Comparison of ENCODE assay signal across 10 cellular contexts in genomic region chr16:2968368-2968737, GRCh38. TPM values are rescaled to one million over a fixed set of nuclear protein-coding genes. Genes with fewer than 3 reads are reported as not detected.
A peak's percentile ranks its signal among the peaks of the same experiment; 100 is the strongest.
DNase-seq lines count a peak whose midpoint lies in the region; ATAC-seq and TF ChIP-seq lines count a peak whose summit lies in the region.
"Had no signal": no experiment of that assay in that cellular context is flagged by ENCODE, and none has a peak within 500 bp of the region (broad histone marks: within the 10 kb centered on the region; RNA-seq: fewer than 3 reads in every experiment).

No MANE protein-coding gene starts in this region.

- peaks cover 67% of the 10 kb centered on the region for H3K4me1 ChIP-seq in OCI-LY1 (ENCODE audit: insufficient read depth, low read length, severe bottlenecking)
- peaks cover 32 to 83% (median 74%) of the 10 kb centered on the region in 6 donors for H3K4me1 ChIP-seq in spleen

- intact Hi-C loops in spleen (cut with DNase I; ENCODE audit: low total_unique reads) = no loop called here

- no peak for TF ChIP-seq POLR2A in spleen (IDR thresholded peaks at IDR 0.05)

- no peak overlapping the region for H2AFZ ChIP-seq in OCI-LY1 (ENCODE audit: low read length)

- peaks cover 28% of the 10 kb centered on the region; the same call in 1 of the 2 replicates for H3K36me3 ChIP-seq in OCI-LY1 (ENCODE audit: insufficient read depth, low read length)
- H3K36me3 ChIP-seq in spleen = peaks cover 0 to 21% (median 0%) of the 10 kb centered on the region in 6 donors

- no peak for TF ChIP-seq CTCF in OCI-LY1 (IDR thresholded peaks at IDR 0.05; ENCODE audit: low read length)
- no peak for TF ChIP-seq CTCF in epithelial cell of proximal tubule (conservative IDR thresholded peaks at IDR 0.05; ENCODE audit: low read depth, low read length)
- TF ChIP-seq CTCF in spleen (IDR thresholded peaks at IDR 0.05 in 8 of 11, conservative IDR thresholded peaks at IDR 0.05 in 3 of 11) = no peak

- H4K20me1 ChIP-seq in OCI-LY1 (ENCODE audit: insufficient read depth, low read length) = no peaks in the 10 kb centered on the region

- peak overlapping the region; percentile 85 for H3K4me2 ChIP-seq in OCI-LY1 (ENCODE audit: low read length)

- H3K9me3 ChIP-seq in OCI-LY1 (ENCODE audit: low read length) = no peaks in the 10 kb centered on the region
- no peaks in the 10 kb centered on the region for H3K9me3 ChIP-seq in spleen

- peak; percentile 60 for DNase-seq in NCI-H1436 (lab: John Stamatoyannopoulos, UW)
- no peak for DNase-seq in NCI-H1436 treated with DMSO at 0.1 percent for 48 hours (lab: John Stamatoyannopoulos, UW)
- DNase-seq in epithelial cell of proximal tubule (ENCODE audit: low read depth) = no peak
- no peak for DNase-seq in spleen
- no peak for DNase-seq in hepatic stellate cell (ENCODE audit: low spot score)
- no peak for DNase-seq in cerebellar nuclear complex (lab: John Stamatoyannopoulos, UW)

- H3K27me3 ChIP-seq in OCI-LY1 (ENCODE audit: insufficient read depth, low read length) = no peaks in the 10 kb centered on the region
- H3K27me3 ChIP-seq in spleen (replicated peaks in 1 of 7) = peaks cover 21 to 71% (median 53%) of the 10 kb centered on the region in 7 donors

- 14 to 23% (median 16%) methylated on average over 18 of the region's 18 CpGs for WGBS in spleen, 5 donors

- peak overlapping the region; percentile 71 for H3K9ac ChIP-seq in OCI-LY1 (ENCODE audit: low read length)

- H3K9me2 ChIP-seq in OCI-LY1 (ENCODE audit: low read depth, low read length) = no peaks in the 10 kb centered on the region

- H3K4me3 ChIP-seq in OCI-LY1 (ENCODE audit: low read depth, low read length, poor library complexity, severe bottlenecking) (peak overlapping the region; percentile 81), epithelial cell of proximal tubule (ENCODE audit: low read depth, low read length) (peak overlapping the region; percentile 82), spleen (peak overlapping the region in 7 of 8 donors; percentile 74 to 95 (median 82))

- no peaks in the 10 kb centered on the region for H3K79me2 ChIP-seq in OCI-LY1 (ENCODE audit: insufficient read depth, low read length)

- no peaks in the 10 kb centered on the region for H3F3A ChIP-seq in OCI-LY1 (ENCODE audit: insufficient read depth, low read length)

- ATAC-seq in GM21515 (IDR thresholded peaks at IDR 0.05; ENCODE audit: unreplicated experiment) = no peak

- peak overlapping the region; percentile 80 for H3K27ac ChIP-seq in OCI-LY1 (ENCODE audit: low read depth, low read length, poor library complexity, severe bottlenecking)
- H3K27ac ChIP-seq in spleen = peak overlapping the region in 3 of 8 donors; percentile 46 to 79 (median 75)

RNA-seq across cellular contexts. Expression of gene PAQR4, which starts 0.8 kb away (rescaled TPM):
- total RNA-seq in epithelial cell of proximal tubule (33.4 and 36.0 TPM in 2 replicates), spleen (1 to 10 TPM; 3.3 to 9.0 (median 6.4) TPM)
- 1 to 10 TPM; 2.1 to 7.1 (median 6.3) TPM for polyA plus RNA-seq in spleen

RNA-seq across cellular contexts. Expression of gene KREMEN2, which starts 4.3 kb away (rescaled TPM):
- total RNA-seq in epithelial cell of proximal tubule (0.72 and 4.2 TPM in 2 replicates), spleen (1 to 10 TPM in 1 of 7 donors, under 1 TPM in 1, not detected in 5; 0.40 to 1.0 TPM)
- polyA plus RNA-seq in spleen = 1 to 10 TPM in 1 of 3 donors, under 1 TPM in 2; 0.41 to 1.2 (median 0.42) TPM
- total RNA-seq: pulmonary artery endothelial cell had no signal

RNA-seq across cellular contexts. Expression of gene PKMYT1, which starts 11.9 kb away (rescaled TPM):
- total RNA-seq in epithelial cell of proximal tubule = 107 and 120 TPM in 2 replicates
- total RNA-seq in spleen = 1 to 10 TPM; 3.3 to 9.6 (median 5.6) TPM
- 10 to 100 TPM in 1 of 3 donors, 1 to 10 TPM in 2; 3.9 to 11.3 (median 6.8) TPM for polyA plus RNA-seq in spleen

RNA-seq across cellular contexts. Expression of gene CLDN9, which starts 44.4 kb away (rescaled TPM):
- 0.29 and 3.5 TPM in 2 replicates for total RNA-seq in epithelial cell of proximal tubule
- 1 to 10 TPM in 2 of 7 donors, under 1 TPM in 5; 0.24 to 1.7 (median 0.56) TPM for total RNA-seq in spleen
- polyA plus RNA-seq in spleen = under 1 TPM; 0.06 to 0.37 (median 0.16) TPM
- total RNA-seq: pulmonary artery endothelial cell had no signal
- polyA plus RNA-seq: AG04450 had no signal

RNA-seq across cellular contexts. Expression of gene CLDN6, which starts 49.6 kb away (rescaled TPM):
- total RNA-seq in epithelial cell of proximal tubule (255 and 813 TPM in 2 replicates), spleen (not detected)
- not detected for polyA plus RNA-seq in spleen
- total RNA-seq: pulmonary artery endothelial cell had no signal

Comparison
In these comparisons a context has a peak if more than half of its experiments do, and no peak if none do; other contexts are left out.
1. RNA of gene PKMYT1, which starts 11.9 kb away (total RNA-seq): 107 to 120 TPM in epithelial cell of proximal tubule; 3.3 to 9.6 TPM in spleen; every median in the first group is over 10 times any median in the second.
2. Peak in every context shown above with its lines, with median percentiles within 50 percentile points of each other: H3K4me3 ChIP-seq.